In the genomic region with DNA sequence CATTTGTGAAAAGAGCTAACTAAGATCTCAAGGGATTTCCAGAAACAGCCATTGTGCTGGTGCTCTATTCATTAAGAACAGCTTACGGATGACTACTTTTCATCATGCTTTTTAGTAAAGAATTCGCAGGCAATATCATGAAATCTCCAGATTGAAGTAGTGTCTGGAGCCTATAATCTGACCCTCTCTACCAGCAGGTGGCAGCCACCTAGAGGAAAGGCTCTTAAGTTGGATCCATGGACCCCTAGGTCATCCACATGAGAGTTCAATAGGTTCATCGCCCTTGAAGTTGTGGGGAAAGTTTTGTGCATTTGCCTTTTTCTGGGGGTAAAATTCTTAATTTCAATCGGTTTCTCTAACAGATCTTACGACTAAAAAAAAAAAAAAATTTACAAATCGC, we compare ENCODE assay signal across 9 cellular contexts.
DNase-seq lines count a peak whose midpoint lies in the region; ATAC-seq and TF ChIP-seq lines count a peak whose summit lies in the region.
"Had no signal": no experiment of that assay in that cellular context is flagged by ENCODE, and none has a peak within 500 bp of the region (broad histone marks: within the 10 kb centered on the region; RNA-seq: fewer than 3 reads in every experiment).

No MANE protein-coding gene starts in this region.

- H3K36me3 ChIP-seq in gastrocnemius medialis, result no peaks in the 10 kb centered on the region

- DNase-seq in A172 (ENCODE audit: low spot score) (peak; percentile 6), GM12864 (ENCODE audit: low read depth) (no peak), NOMO-1 (lab: John Stamatoyannopoulos, UW; ENCODE audit: unreplicated experiment in 2 of 2) (peak; percentile 50 to 58), epithelial cell of esophagus (ENCODE audit: low read depth) (peak; percentile 35), gastrocnemius medialis (no peak), D341Med (ENCODE audit: low spot score) (no peak), sciatic nerve (ENCODE audit: low spot score) (no peak)
- DNase-seq: activated CD8-positive, alpha-beta memory T cell treated with anti-CD3 and anti-CD28 coated beads, Interleukin-2, amount 10 ng/mL, durations not matched to agents 7 days and 5 days had no signal

- H3K27me3 ChIP-seq in gastrocnemius medialis, result no peaks in the 10 kb centered on the region

- no peak for ATAC-seq in gastrocnemius medialis
- ATAC-seq in GM19455 (IDR thresholded peaks at IDR 0.05; ENCODE audit: unreplicated experiment), result no peak
- no peak for ATAC-seq in sciatic nerve
- ATAC-seq: activated CD8-positive, alpha-beta memory T cell treated with anti-CD3 and anti-CD28 coated beads, Interleukin-2, amount 10 ng/mL, durations not matched to agents 7 days and 5 days had no signal

- H3K4me3 ChIP-seq in GM12864 (ENCODE audit: low read depth, low read length) (no peak overlapping the region), epithelial cell of esophagus (ENCODE audit: low read length) (no peak overlapping the region), gastrocnemius medialis (no peak overlapping the region)

- no peak overlapping the region for H3K27ac ChIP-seq in gastrocnemius medialis

- in situ Hi-C loops in gastrocnemius medialis (cut with MboI; ENCODE audit: low sequenced_read_pairs in 4 of 4), result loop anchor here in 2 of 4 donors (25.0 kb wide), 2 partner anchors 176 to 426 kb away; no protein-coding TSS in a partner anchor

- H3K4me1 ChIP-seq in gastrocnemius medialis, result peaks cover 5 to 24% of the 10 kb centered on the region in 2 donors

- intact Hi-C loops in gastrocnemius medialis (cut with DNase I; ENCODE audit: low total_unique reads), result no loop called here
- intact Hi-C loops in sciatic nerve (cut with DNase I), result no loop called here

- H3K9me3 ChIP-seq in gastrocnemius medialis, result no peaks in the 10 kb centered on the region

- TF ChIP-seq CTCF in GM12864 (IDR thresholded peaks at IDR 0.05; ENCODE audit: low read depth, low read length, missing control alignments) (peak; percentile 55), epithelial cell of esophagus (IDR thresholded peaks at IDR 0.05; ENCODE audit: insufficient read depth, low read depth, low read length, missing control alignments) (peak; percentile 53), gastrocnemius medialis (IDR thresholded peaks at IDR 0.05 in 4 of 5, conservative IDR thresholded peaks at IDR 0.05 in 1 of 5) (no peak)

- no peak for TF ChIP-seq POLR2A in gastrocnemius medialis (IDR thresholded peaks at IDR 0.05)

Comparison
In these comparisons a context has a peak if more than half of its experiments do, and no peak if none do; other contexts are left out.
1. DNase-seq: peak in A172 (single experiment), NOMO-1 (2 of 2) and epithelial cell of esophagus (single experiment); none in GM12864 (single experiment), gastrocnemius medialis (0 of 2), D341Med (single experiment) and sciatic nerve (single experiment).
2. CTCF ChIP-seq: peak in GM12864 (single experiment) and epithelial cell of esophagus (single experiment); none in gastrocnemius medialis (0 of 5).